In genomic region chr3:47932431-47932830, GRCh38 we compare ENCODE assay signal across 22 cellular contexts.
DNase-seq lines count a peak whose midpoint lies in the region; ATAC-seq, FAIRE-seq and TF ChIP-seq lines count a peak whose summit lies in the region.
"Had no signal": no experiment of that assay in that cellular context is flagged by ENCODE, and none has a peak within 500 bp of the region (broad histone marks: within the 10 kb centered on the region; RNA-seq: fewer than 3 reads in every experiment).

No MANE protein-coding gene starts in this region.

- H3K36me3 Mint-ChIP-seq in astrocyte (ENCODE audit: low read depth, unreplicated experiment) (peaks cover 7% of the 10 kb centered on the region), osteocyte (ENCODE audit: unreplicated experiment) (peaks cover 6% of the 10 kb centered on the region)

- no peaks in the 10 kb centered on the region for H3K9me3 ChIP-seq in astrocyte (ENCODE audit: insufficient read depth, low read depth, low read length)
- H3K9me3 ChIP-seq: BE2C had no signal

- no peak overlapping the region for H3K4me2 ChIP-seq in astrocyte (ENCODE audit: low read length)

- H4K20me1 ChIP-seq in astrocyte (ENCODE audit: insufficient read depth, low read length): peaks cover 87% of the 10 kb centered on the region

- H3K36me3 ChIP-seq in astrocyte (ENCODE audit: insufficient read depth, low read length): peaks cover 9% of the 10 kb centered on the region
- H3K36me3 ChIP-seq: BE2C had no signal

- DNase-seq in HCEC 1CT (peak; percentile 10), astrocyte (ENCODE audit: low read depth) (peak; percentile 55), fibroblast of villous mesenchyme (ENCODE audit: low read depth) (peak; percentile 31), osteocyte (ENCODE audit: extremely low spot score, unreplicated experiment) (no peak)
- DNase-seq: BE2C; Calu3; CD4-positive, alpha-beta memory T cell; Kasumi-1; NCI-H1436; NCI-H2029; NCI-H2171; NCI-H446; NCI-H69; OCI-M1; RPMI8226; SIG-M5 had no signal

- ATAC-seq in HG02981 (IDR thresholded peaks at IDR 0.05; ENCODE audit: unreplicated experiment): no peak
- no peak for ATAC-seq in HG02884 (IDR thresholded peaks at IDR 0.05; ENCODE audit: unreplicated experiment)
- no peak for ATAC-seq in GM21619 (IDR thresholded peaks at IDR 0.05; ENCODE audit: unreplicated experiment)

- no peak overlapping the region for H3K27ac ChIP-seq in astrocyte (ENCODE audit: low read depth, low read length)

- H3K27me3 Mint-ChIP-seq in astrocyte (ENCODE audit: low read depth, unreplicated experiment): no peaks in the 10 kb centered on the region
- no peaks in the 10 kb centered on the region for H3K27me3 Mint-ChIP-seq in osteocyte (ENCODE audit: unreplicated experiment)
- H3K27me3 Mint-ChIP-seq: CD4-positive, alpha-beta memory T cell had no signal

- H3K4me1 Mint-ChIP-seq in astrocyte (ENCODE audit: low read depth, unreplicated experiment) (peaks cover 3% of the 10 kb centered on the region), osteocyte (ENCODE audit: unreplicated experiment) (no peaks in the 10 kb centered on the region)

- peaks cover 68% of the 10 kb centered on the region for H3K79me2 ChIP-seq in astrocyte (ENCODE audit: insufficient read depth, low read length)

- no peaks in the 10 kb centered on the region for H3K27me3 ChIP-seq in astrocyte (ENCODE audit: insufficient read depth, low read length)
- H3K27me3 ChIP-seq: BE2C had no signal

- H3K27ac Mint-ChIP-seq in astrocyte (ENCODE audit: unreplicated experiment): no peak overlapping the region
- H3K27ac Mint-ChIP-seq in osteocyte (ENCODE audit: unreplicated experiment): no peak overlapping the region

- H2AFZ ChIP-seq in astrocyte (ENCODE audit: low read depth, low read length): no peak overlapping the region

- H3K4me3 ChIP-seq in astrocyte (ENCODE audit: insufficient read depth, low read depth, low read length) (no peak overlapping the region), fibroblast of villous mesenchyme (ENCODE audit: low read depth, low read length) (no peak overlapping the region)

- TF ChIP-seq CTCF in astrocyte (IDR thresholded peaks at IDR 0.05; ENCODE audit: insufficient read depth, low read depth, low read length): no peak
- TF ChIP-seq CTCF in fibroblast of villous mesenchyme (IDR thresholded peaks at IDR 0.05; ENCODE audit: insufficient read depth, low read depth, low read length): no peak
- TF ChIP-seq CTCF in osteocyte (IDR thresholded peaks at IDR 0.05): no peak

- peaks cover 4% of the 10 kb centered on the region for H3K4me1 ChIP-seq in astrocyte (ENCODE audit: insufficient read depth, low read length)
- H3K4me1 ChIP-seq: BE2C had no signal

- FAIRE-seq in astrocyte (lab: Jason Lieb, UNC): peak; percentile 17
- FAIRE-seq: G401.6, GM18507, H54 had no signal

- H3K9me3 Mint-ChIP-seq in astrocyte (ENCODE audit: unreplicated experiment): no peaks in the 10 kb centered on the region
- H3K9me3 Mint-ChIP-seq in osteocyte (ENCODE audit: unreplicated experiment): no peaks in the 10 kb centered on the region
- H3K9me3 Mint-ChIP-seq: CD4-positive, alpha-beta memory T cell had no signal

- no peak overlapping the region for H3K9ac ChIP-seq in astrocyte (ENCODE audit: low read length)

- H3K4me3 Mint-ChIP-seq in astrocyte (ENCODE audit: unreplicated experiment) (no peak overlapping the region), osteocyte (ENCODE audit: unreplicated experiment) (no peak overlapping the region)
- H3K4me3 Mint-ChIP-seq: CD4-positive, alpha-beta memory T cell had no signal
